1 cellular context compared by ENCODE assay signal in genomic region chr1:45804671-45804973, GRCh38.
TF ChIP-seq lines count a peak whose summit lies in the region.

No MANE protein-coding gene starts in this region.

TF ChIP-seq in H1, 55 proteins besides CTCF, POLR2A, EP300 and RAD21 (continued from another document):
- TF ChIP-seq CTBP2 (IDR thresholded peaks at IDR 0.05; ENCODE audit: borderline replicate concordance, insufficient read depth, insufficient read length, low read length) = no peak
- TF ChIP-seq NRF1 (IDR thresholded peaks at IDR 0.05; ENCODE audit: low read depth, low read length) = no peak
- no peak for TF ChIP-seq ASH2L (IDR thresholded peaks at IDR 0.05; ENCODE audit: low read length)
- TF ChIP-seq POLR2AphosphoS5 (IDR thresholded peaks at IDR 0.05; ENCODE audit: low read depth, low read length) = no peak
- TF ChIP-seq CHD7 (IDR thresholded peaks at IDR 0.05; ENCODE audit: insufficient replicate concordance, low read length) = no peak
- TF ChIP-seq RFX5 (IDR thresholded peaks at IDR 0.05; ENCODE audit: borderline replicate concordance, low read depth, low read length) = no peak
- TF ChIP-seq SP1 (IDR thresholded peaks at IDR 0.05; ENCODE audit: low read depth, low read length) = no peak
- no peak for TF ChIP-seq RXRA (IDR thresholded peaks at IDR 0.05; ENCODE audit: insufficient read depth, low read depth, low read length)
- TF ChIP-seq SP2 (IDR thresholded peaks at IDR 0.05; ENCODE audit: low read length) = no peak
- no peak for TF ChIP-seq KDM1A (IDR thresholded peaks at IDR 0.05; ENCODE audit: borderline replicate concordance, low read length)
- no peak for TF ChIP-seq SIN3A (conservative IDR thresholded peaks at IDR 0.05 in 1 of 2, IDR thresholded peaks at IDR 0.05 in 1 of 2; ENCODE audit: low read depth in 1 of 2, low read length in 2 of 2)
- TF ChIP-seq GABPA (IDR thresholded peaks at IDR 0.05; ENCODE audit: borderline replicate concordance, insufficient read depth, low read length) = no peak
- no peak for TF ChIP-seq CBX5 (IDR thresholded peaks at IDR 0.05; ENCODE audit: low read depth, low read length)
- no peak for TF ChIP-seq YY1 (IDR thresholded peaks at IDR 0.05; ENCODE audit: low read depth, low read length)
- no peak for TF ChIP-seq E2F6 (IDR thresholded peaks at IDR 0.05)
- no peak for TF ChIP-seq JUN (IDR thresholded peaks at IDR 0.05; ENCODE audit: low read depth, low read length)
